ENCODE assay signal across 9 cellular contexts in the genomic region with DNA sequence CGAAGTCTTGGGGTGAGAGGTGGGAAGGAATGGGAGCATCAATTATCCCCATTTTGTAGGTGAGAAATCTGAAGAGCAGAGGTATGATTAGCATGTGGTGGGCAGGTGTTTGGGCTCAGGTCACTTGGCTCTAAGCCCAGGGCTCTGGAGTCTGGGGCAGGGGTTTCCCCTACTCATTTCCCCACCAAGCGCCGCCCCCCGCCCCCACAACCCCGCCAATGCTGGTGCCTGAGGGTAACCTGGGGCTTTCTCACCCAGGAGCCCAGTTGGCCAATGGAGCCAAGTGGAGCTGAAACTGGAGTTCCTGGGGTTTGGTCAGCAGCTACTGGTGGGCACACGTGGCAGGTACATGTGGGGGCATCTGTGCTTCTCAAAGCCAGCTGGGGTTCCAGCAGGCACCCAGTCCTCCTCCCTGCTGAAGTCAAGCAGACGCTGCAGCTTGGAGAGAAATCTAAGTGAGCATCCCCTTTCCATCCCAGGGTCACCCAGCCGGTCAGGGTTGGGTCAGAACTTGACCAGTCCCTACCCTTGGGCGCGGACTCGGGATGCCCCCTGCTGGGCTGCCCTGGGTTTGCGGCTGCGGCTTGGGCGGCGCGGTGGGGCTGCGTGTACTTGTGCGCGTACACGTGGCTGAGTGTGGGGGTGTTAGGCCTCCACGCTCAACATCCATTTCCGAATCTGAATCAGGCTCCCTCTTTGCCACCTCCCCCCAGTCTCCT. TPM values are rescaled to one million over a fixed set of nuclear protein-coding genes. Genes with fewer than 3 reads are reported as not detected.
DNase-seq lines count a peak whose midpoint lies in the region; ATAC-seq, FAIRE-seq and TF ChIP-seq lines count a peak whose summit lies in the region.
"Had no signal": no experiment of that assay in that cellular context is flagged by ENCODE, and none has a peak within 500 bp of the region (broad histone marks: within the 10 kb centered on the region; RNA-seq: fewer than 3 reads in every experiment).

No MANE protein-coding gene starts in this region.

- H3K4me3 ChIP-seq in GM23338 (peak overlapping the region; percentile 72), HepG2 (replicated peaks in 1 of 3; ENCODE audit: insufficient read depth in 1 of 3, low read depth in 2 of 3, low read length in 3 of 3) (no peak overlapping the region), vagina (no peak overlapping the region)

- H3K27ac ChIP-seq in GM23338 (ENCODE audit: low read depth) (no peak overlapping the region), HepG2 (ENCODE audit: extremely low read length, insufficient read depth, low read length) (no peak overlapping the region), vagina (no peak overlapping the region)

- H3K9me3 Mint-ChIP-seq in GM23338 = no peaks in the 10 kb centered on the region; the same call in 2 of the 3 replicates

- no peak overlapping the region for H3K27ac Mint-ChIP-seq in GM23338

- H3K9me2 ChIP-seq in GM23338 (ENCODE audit: insufficient read depth) = no peaks in the 10 kb centered on the region

- H3K36me3 ChIP-seq in GM23338 (ENCODE audit: insufficient read depth) (no peaks in the 10 kb centered on the region), HepG2 (replicated peaks in 1 of 2; ENCODE audit: control insufficient read depth in 1 of 2, insufficient read depth in 2 of 2, low read length in 2 of 2) (no peaks in the 10 kb centered on the region), vagina (no peaks in the 10 kb centered on the region)

- H4K20me1 ChIP-seq in GM23338 (replicated peaks; ENCODE audit: insufficient read depth) (no peaks in the 10 kb centered on the region), HepG2 (ENCODE audit: insufficient read depth, low read length) (no peaks in the 10 kb centered on the region)

- intact Hi-C loops in HepG2 (cut with micrococcal nuclease; ENCODE audit: unreplicated experiment) = no loop called here
- intact Hi-C loops in vagina (cut with DNase I) = no loop called here

- H3K27me3 Mint-ChIP-seq in GM23338 (ENCODE audit: insufficient read depth, low read depth, poor library complexity) = peaks cover 67% of the 10 kb centered on the region

- peaks cover 26% of the 10 kb centered on the region for H3F3A ChIP-seq in GM23338 (replicated peaks; ENCODE audit: low read depth)

- FAIRE-seq in HepG2 (lab: Jason Lieb, UNC) = no peak
- FAIRE-seq: GM18507 had no signal

- TF ChIP-seq POLR2A in HepG2 (IDR thresholded peaks at IDR 0.05; ENCODE audit: insufficient read depth in 1 of 2, low read depth in 2 of 2, low read length in 2 of 2) (no peak), vagina (IDR thresholded peaks at IDR 0.05) (no peak)

- TF ChIP-seq EP300 in HepG2 (IDR thresholded peaks at IDR 0.05; ENCODE audit: low read depth in 2 of 2, low read length in 2 of 2) = no peak
- no peak for TF ChIP-seq EP300 in HepG2 (CRISPR knock-in tag; IDR thresholded peaks at IDR 0.05; ENCODE audit: borderline replicate concordance)

- BruUV-seq in HepG2 (replicated peaks; lab: Mats Ljungman, UMichigan) = no TSS peak

- H2AFZ ChIP-seq in GM23338 = peak overlapping the region; percentile 38; the same call in 1 of the 2 replicates
- no peak overlapping the region for H2AFZ ChIP-seq in HepG2 (ENCODE audit: low read length)

- H3K27me3 ChIP-seq in GM23338 (ENCODE audit: insufficient read depth) = peaks cover 76% of the 10 kb centered on the region
- peaks cover 10 to 33% of the 10 kb centered on the region in 2 experiments; a peak in 4 of 5 replicates for H3K27me3 ChIP-seq in HepG2 (ENCODE audit: control insufficient read depth in 1 of 2, insufficient read depth in 2 of 2, low read length in 2 of 2)
- H3K27me3 ChIP-seq in vagina = peaks cover 12% of the 10 kb centered on the region

- DNase-seq in 8988T (peak; percentile 54), GM23338 (ENCODE audit: low spot score) (peak; percentile 72), HepG2 (ENCODE audit: low spot score) (no peak), vagina (ENCODE audit: extremely low spot score in 2 of 2) (no peak), NCI-H2081 treated with DMSO at 0.1 percent for 48 hours (lab: John Stamatoyannopoulos, UW) (no peak)
- DNase-seq in activated naive CD4-positive, alpha-beta T cell treated with anti-CD3 and anti-CD28 coated beads, Interleukin-2, amount 50 U/mL, for 16 hours = peak; percentile 54
- DNase-seq in NK-92 treated with Interleukin-12 subunit alpha and Interleukin-12 subunit beta, amount 100 ng/mL, for 24 hours (lab: John Stamatoyannopoulos, UW) = no peak

- H3K36me3 Mint-ChIP-seq in GM23338 (ENCODE audit: low read depth) = no peaks in the 10 kb centered on the region; the same call in 2 of the 3 replicates

- peak overlapping the region; percentile 70 for H3K4me3 Mint-ChIP-seq in GM23338

- H3K9ac ChIP-seq in HepG2 (ENCODE audit: insufficient read depth, low read depth, low read length) = no peak overlapping the region

- POLR2A ChIA-PET in HepG2 (lab: Yijun Ruan, JAX) = no interaction called here

- TF ChIP-seq CTCF in GM23338 (conservative IDR thresholded peaks at IDR 0.05; ENCODE audit: low read depth in 2 of 2) = peak; percentile 57 to 80
- TF ChIP-seq CTCF in HepG2 (CRISPR knock-in tag; IDR thresholded peaks at IDR 0.05) = peak; percentile 34; the same call in 1 of the 2 replicates
- no peak for TF ChIP-seq CTCF in vagina (IDR thresholded peaks at IDR 0.05)

- H3K4me1 Mint-ChIP-seq in GM23338 = peaks cover 44% of the 10 kb centered on the region

- no peaks in the 10 kb centered on the region for H3K9me3 ChIP-seq in HepG2 (ENCODE audit: low read length)
- H3K9me3 ChIP-seq in vagina = no peaks in the 10 kb centered on the region

- in situ Hi-C loops in HepG2 (cut with HindIII; ENCODE audit: extremely low pct_ligation_motif_present, low pct_unique_long_range_greater_than_20kb) = loop anchor here (25.0 kb wide), 1 partner anchor 289 kb away; no protein-coding TSS in a partner anchor

- CTCF ChIA-PET in HepG2 (lab: Yijun Ruan, JAX; ENCODE audit: low intra/inter-chr PET ratio, low total read pairs) = no interaction called here

- H3K4me2 ChIP-seq in GM23338 (peak overlapping the region; percentile 90), HepG2 (ENCODE audit: low read depth, low read length) (no peak overlapping the region)

- peaks cover 30% of the 10 kb centered on the region for H3K4me1 ChIP-seq in GM23338 (ENCODE audit: insufficient read depth)
- H3K4me1 ChIP-seq in HepG2 (ENCODE audit: insufficient read depth, low read length) = no peaks in the 10 kb centered on the region
- H3K4me1 ChIP-seq in vagina = peaks cover 41% of the 10 kb centered on the region

- H3K79me2 ChIP-seq in GM23338 (replicated peaks; ENCODE audit: insufficient read depth) (no peaks in the 10 kb centered on the region), HepG2 (ENCODE audit: insufficient read depth, low read length) (no peaks in the 10 kb centered on the region)

- ATAC-seq in GM23338 (peak; percentile 8), HepG2 (no peak), HG03135 (IDR thresholded peaks at IDR 0.05; ENCODE audit: unreplicated experiment) (no peak)

- whole genome bisulfite sequencing in HepG2 (ENCODE audit: low lambda C conversion rate) = 64% methylated on average over 8 of the region's 22 CpGs

- TF ChIP-seq RAD21 in HepG2 (CRISPR knock-in tag; IDR thresholded peaks at IDR 0.05) = no peak

RNA-seq across cellular contexts. Expression of a gene that starts 1.6 kb away (rescaled TPM):
- total RNA-seq in GM23338 (2014; rRNA removed; shearing (Covaris generic)) = 0.14 TPM in 1 of 2 replicates, not detected in the other
- polyA plus RNA-seq in GM23338 (2016; fragmentation: Nextera tagmentation; extraction: Ambion mirVana) (0.30 and 0.44 TPM in 2 replicates), HepG2 (2011; rRNA removed) (not detected in 2 replicates)
- total RNA-seq in HepG2 (2016; rRNA removed; fragmentation: Illumina TruSeq; extraction: Trizol) (not detected in 2 replicates), vagina (not detected)
- total RNA-seq in HepG2 (2016; cell fraction: cytosol; rRNA removed; fragmentation: Illumina TruSeq; extraction: Trizol; ENCODE audit: low read depth) = not detected in 2 replicates
- total RNA-seq in HepG2 (2016; cell fraction: insoluble cytoplasmic fraction; rRNA removed; fragmentation: Illumina TruSeq; extraction: Trizol) = not detected in 2 replicates
- not detected in 2 replicates for total RNA-seq in HepG2 (2016; cell fraction: membrane; rRNA removed; fragmentation: Illumina TruSeq; extraction: Trizol)
- not detected in 2 replicates for total RNA-seq in HepG2 (2016; cell fraction: nucleus; rRNA removed; fragmentation: Illumina TruSeq; extraction: Trizol)
- not detected in 2 replicates for polyA plus RNA-seq in HepG2 (2011; cell fraction: cytosol; rRNA removed)
- polyA plus RNA-seq in HepG2 (2011; cell fraction: nucleus; rRNA removed) = not detected in 2 replicates
- not detected in 2 replicates for polyA plus RNA-seq in HepG2 (2012)
- polyA plus RNA-seq in HepG2 (2016; cell fraction: cytosol; fragmentation: Illumina TruSeq; extraction: Trizol; ENCODE audit: low read depth) = not detected in 2 replicates
- polyA plus RNA-seq in HepG2 (2016; cell fraction: insoluble cytoplasmic fraction; fragmentation: Illumina TruSeq; extraction: Trizol; ENCODE audit: low read depth) = not detected in 2 replicates
- not detected in 2 replicates for polyA plus RNA-seq in HepG2 (2016; cell fraction: membrane; fragmentation: Illumina TruSeq; extraction: Trizol; ENCODE audit: low read depth)
- polyA plus RNA-seq in HepG2 (2016; cell fraction: nucleus; fragmentation: Illumina TruSeq; extraction: Trizol; ENCODE audit: insufficient read depth, low read depth) = not detected in 2 replicates
- 0.21 TPM in 1 of 2 replicates, not detected in the other for polyA minus RNA-seq in HepG2 (2011; rRNA and poly(A)+ RNA removed; ENCODE audit: low replicate concordance)
- not detected in 2 replicates for polyA minus RNA-seq in HepG2 (2011; cell fraction: cytosol; rRNA and poly(A)+ RNA removed)
- polyA minus RNA-seq in HepG2 (2011; cell fraction: nucleus; rRNA and poly(A)+ RNA removed) = not detected in 2 replicates

RNA-seq across cellular contexts. Expression of a gene that starts 42.1 kb away (rescaled TPM):
- total RNA-seq in GM23338 (2014; rRNA removed; shearing (Covaris generic)) = 375 and 425 TPM in 2 replicates
- polyA plus RNA-seq in GM23338 (2016; fragmentation: Nextera tagmentation; extraction: Ambion mirVana) = 240 and 241 TPM in 2 replicates
- total RNA-seq in HepG2 (2016; rRNA removed; fragmentation: Illumina TruSeq; extraction: Trizol) = 94.8 and 213 TPM in 2 replicates
- total RNA-seq in HepG2 (2016; cell fraction: cytosol; rRNA removed; fragmentation: Illumina TruSeq; extraction: Trizol; ENCODE audit: low read depth) = 38.0 and 39.9 TPM in 2 replicates
- 86.4 and 215 TPM in 2 replicates for total RNA-seq in HepG2 (2016; cell fraction: insoluble cytoplasmic fraction; rRNA removed; fragmentation: Illumina TruSeq; extraction: Trizol)
- total RNA-seq in HepG2 (2016; cell fraction: membrane; rRNA removed; fragmentation: Illumina TruSeq; extraction: Trizol) = 38.3 and 41.7 TPM in 2 replicates
- total RNA-seq in HepG2 (2016; cell fraction: nucleus; rRNA removed; fragmentation: Illumina TruSeq; extraction: Trizol) = 205 and 227 TPM in 2 replicates
- 225 and 226 TPM in 2 replicates for polyA plus RNA-seq in HepG2 (2011; rRNA removed)
- 197 and 232 TPM in 2 replicates for polyA plus RNA-seq in HepG2 (2011; cell fraction: cytosol; rRNA removed)
- polyA plus RNA-seq in HepG2 (2011; cell fraction: nucleus; rRNA removed) = 387 TPM in 2 replicates
- 155 and 209 TPM in 2 replicates for polyA plus RNA-seq in HepG2 (2012)
- polyA plus RNA-seq in HepG2 (2016; cell fraction: cytosol; fragmentation: Illumina TruSeq; extraction: Trizol; ENCODE audit: low read depth) = 14.6 and 16.2 TPM in 2 replicates
- polyA plus RNA-seq in HepG2 (2016; cell fraction: insoluble cytoplasmic fraction; fragmentation: Illumina TruSeq; extraction: Trizol; ENCODE audit: low read depth) = 86.8 and 89.1 TPM in 2 replicates
- 14.4 and 19.1 TPM in 2 replicates for polyA plus RNA-seq in HepG2 (2016; cell fraction: membrane; fragmentation: Illumina TruSeq; extraction: Trizol; ENCODE audit: low read depth)
- 322 and 351 TPM in 2 replicates for polyA plus RNA-seq in HepG2 (2016; cell fraction: nucleus; fragmentation: Illumina TruSeq; extraction: Trizol; ENCODE audit: insufficient read depth, low read depth)
- polyA minus RNA-seq in HepG2 (2011; rRNA and poly(A)+ RNA removed; ENCODE audit: low replicate concordance) = 232 and 734 TPM in 2 replicates
- 189 and 204 TPM in 2 replicates for polyA minus RNA-seq in HepG2 (2011; cell fraction: cytosol; rRNA and poly(A)+ RNA removed)
- 166 and 194 TPM in 2 replicates for polyA minus RNA-seq in HepG2 (2011; cell fraction: nucleus; rRNA and poly(A)+ RNA removed)
- 169 TPM for total RNA-seq in vagina

Comparison
In these comparisons a context has a peak if more than half of its experiments do, and no peak if none do; other contexts are left out.
1. DNase-seq: peak in 8988T (single experiment), GM23338 (single experiment) and activated naive CD4-positive, alpha-beta T cell treated with anti-CD3 and anti-CD28 coated beads, Interleukin-2, amount 50 U/mL, for 16 hours (single experiment); none in HepG2 (single experiment), NK-92 treated with Interleukin-12 subunit alpha and Interleukin-12 subunit beta, amount 100 ng/mL, for 24 hours (single experiment), vagina (0 of 2) and NCI-H2081 treated with DMSO at 0.1 percent for 48 hours (single experiment).
2. CTCF ChIP-seq: peak in GM23338 (2 of 2) and HepG2 (single experiment); none in vagina (0 of 3).